In the genomic region with DNA sequence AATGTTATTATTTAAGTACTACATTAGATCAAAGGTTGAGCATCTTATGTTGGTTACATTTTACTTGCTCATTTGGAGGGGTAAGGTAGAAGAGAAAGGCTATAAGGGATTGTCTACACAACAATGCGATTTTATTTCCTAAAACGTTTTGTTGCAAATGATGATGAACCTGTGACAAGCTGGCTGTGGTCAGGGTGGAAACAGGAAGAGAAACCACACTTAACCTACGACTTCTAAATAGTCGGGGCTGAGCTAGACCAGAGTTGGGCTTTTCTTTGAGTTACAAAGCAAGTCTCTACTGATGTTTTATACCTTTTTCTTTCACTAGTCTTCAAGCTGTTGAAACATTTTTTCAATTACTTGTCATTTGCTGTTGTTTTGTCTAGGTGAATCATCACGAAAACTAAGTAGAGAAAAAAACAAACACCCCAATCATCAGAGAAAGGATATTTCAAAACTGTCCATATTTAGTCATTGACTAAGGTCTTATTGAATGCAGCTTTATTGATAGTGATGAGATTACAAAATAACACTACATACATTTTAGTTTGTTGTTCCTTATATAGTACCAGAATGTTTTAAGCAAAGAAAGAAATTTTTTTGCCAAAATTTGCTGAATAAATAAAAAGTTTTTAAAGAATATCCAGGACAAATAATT, we compare ENCODE assay signal across 8 cellular contexts.
DNase-seq lines count a peak whose midpoint lies in the region; ATAC-seq and TF ChIP-seq lines count a peak whose summit lies in the region.

No MANE protein-coding gene starts in this region.

- H3K27me3 Mint-ChIP-seq in nephron progenitor cell (ENCODE audit: low read depth, poor library complexity): peaks cover 18% of the 10 kb centered on the region

- H3K4me1 ChIP-seq in subcutaneous abdominal adipose tissue (ENCODE audit: control insufficient read depth in 5 of 5, insufficient read depth in 5 of 5, low read length in 5 of 5): peaks cover 0 to 50% (median 33%) of the 10 kb centered on the region in 5 donors

- no peaks in the 10 kb centered on the region for H3K9me3 ChIP-seq in subcutaneous abdominal adipose tissue (ENCODE audit: control insufficient read depth in 5 of 5, low read length in 5 of 5)

- peak overlapping the region; percentile 70 for H3K27ac ChIP-seq in subcutaneous abdominal adipose tissue (ENCODE audit: low read depth, low read length)

- no peak overlapping the region for H3K27ac Mint-ChIP-seq in nephron progenitor cell

- no peak for TF ChIP-seq CTCF in GM13976 (IDR thresholded peaks at IDR 0.05; ENCODE audit: borderline replicate concordance, control extremely low read depth, extremely low read depth, insufficient read depth, missing control alignments)
- no peak for TF ChIP-seq CTCF in nephron progenitor cell (IDR thresholded peaks at IDR 0.05)

- no peaks in the 10 kb centered on the region for H3K36me3 ChIP-seq in subcutaneous abdominal adipose tissue (ENCODE audit: control insufficient read depth in 5 of 5, insufficient read depth in 5 of 5, low read length in 5 of 5)

- no peak overlapping the region for H3K4me3 ChIP-seq in subcutaneous abdominal adipose tissue (ENCODE audit: low read depth in 1 of 5, low read length in 5 of 5)

- H3K4me1 Mint-ChIP-seq in nephron progenitor cell: peaks cover 11% of the 10 kb centered on the region

- in situ Hi-C loops in GM13976 (cut with MboI; ENCODE audit: low sequenced_read_pairs, unreplicated experiment): no loop called here

- H3K9me3 Mint-ChIP-seq in nephron progenitor cell: no peaks in the 10 kb centered on the region

- no peak overlapping the region for H3K9ac ChIP-seq in subcutaneous abdominal adipose tissue (ENCODE audit: low read length in 5 of 5)

- H3K27me3 ChIP-seq in subcutaneous abdominal adipose tissue (ENCODE audit: control insufficient read depth in 5 of 5, insufficient read depth in 4 of 5, low read length in 5 of 5): no peaks in the 10 kb centered on the region

- H3K36me3 Mint-ChIP-seq in nephron progenitor cell (ENCODE audit: low read depth): no peaks in the 10 kb centered on the region

- peak; percentile 66 for ATAC-seq in GM21737 (IDR thresholded peaks at IDR 0.05; ENCODE audit: unreplicated experiment)

- no peak overlapping the region for H3K4me3 Mint-ChIP-seq in nephron progenitor cell

- DNase-seq in GM13976 (ENCODE audit: low spot score) (peak; percentile 26), Kasumi-1 (lab: John Stamatoyannopoulos, UW) (peak; percentile 14 to 26), HPDE6-E6E7 (ENCODE audit: extremely low spot score) (no peak), nephron progenitor cell (no peak), NCI-H1694 treated with DMSO at 0.1 percent for 48 hours (lab: John Stamatoyannopoulos, UW) (no peak)
- peak; percentile 8 for DNase-seq in activated gamma-delta T cell treated with anti-CD3 and anti-CD28 coated beads, Interleukin-2, amount 50 U/mL, for 16 hours (ENCODE audit: low read depth)

Comparison
In these comparisons a context has a peak if more than half of its experiments do, and no peak if none do; other contexts are left out.
1. DNase-seq: peak in GM13976 (single experiment), Kasumi-1 (2 of 2) and activated gamma-delta T cell treated with anti-CD3 and anti-CD28 coated beads, Interleukin-2, amount 50 U/mL, for 16 hours (single experiment); none in HPDE6-E6E7 (single experiment), nephron progenitor cell (single experiment) and NCI-H1694 treated with DMSO at 0.1 percent for 48 hours (single experiment).